Comparison of ENCODE assay signal across 7 cellular contexts in the genomic region with DNA sequence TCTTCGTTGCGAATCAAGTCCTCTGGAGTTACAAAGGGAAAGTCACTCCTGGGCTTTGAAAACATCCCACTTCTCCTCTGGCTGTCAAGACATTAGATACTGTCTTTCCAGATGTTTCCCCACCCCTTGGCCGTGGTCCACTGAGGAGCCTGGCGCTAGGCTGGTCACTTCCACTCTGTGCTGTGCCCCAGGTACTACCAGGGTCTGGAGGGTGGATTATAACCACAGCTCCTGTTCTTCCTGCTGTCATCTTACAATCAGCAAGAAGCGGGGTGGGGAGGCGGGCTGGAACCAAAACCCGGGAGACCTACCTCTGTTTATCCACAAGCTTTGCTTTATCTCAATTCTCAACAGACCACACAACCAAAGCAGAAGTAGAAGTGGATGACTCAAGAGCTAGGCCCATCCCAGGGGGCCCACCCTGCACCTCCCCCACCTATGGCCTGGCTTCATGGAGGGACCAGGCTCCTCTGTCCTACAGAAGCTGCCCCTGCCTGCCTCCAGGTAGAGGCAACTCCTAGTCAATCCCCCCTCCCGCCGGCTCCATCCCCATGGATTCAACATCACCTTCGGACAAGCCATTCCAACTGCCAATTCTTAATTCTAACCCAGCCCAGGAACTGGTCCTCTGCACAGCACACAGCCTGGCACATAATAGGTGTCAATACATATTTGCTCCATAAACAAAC. TPM values are rescaled to one million over a fixed set of nuclear protein-coding genes. Genes with fewer than 3 reads are reported as not detected.
DNase-seq lines count a peak whose midpoint lies in the region; ATAC-seq and TF ChIP-seq lines count a peak whose summit lies in the region.

No MANE protein-coding gene starts in this region.

- no peak overlapping the region for H3K4me3 ChIP-seq in SJSA1
- peak overlapping the region in 1 of 4 donors; percentile 21 for H3K4me3 ChIP-seq in esophagus muscularis mucosa

- H3K36me3 ChIP-seq in SJSA1 (peaks cover 66% of the 10 kb centered on the region), esophagus muscularis mucosa (peaks cover 0 to 5% (median 0%) of the 10 kb centered on the region in 4 donors)

- peaks cover 33 to 72% of the 10 kb centered on the region in 2 donors for H3K36me3 Mint-ChIP-seq in stimulated activated naive B cell treated with anti-CD40 and anti-IgM and Interleukin-4, amounts not matched to agents 10 μg/mL and 1 μg/mL and 100 μg/mL, for 72 hours

- no peak for TF ChIP-seq EP300 in esophagus muscularis mucosa (IDR thresholded peaks at IDR 0.05)

- intact Hi-C loops in esophagus muscularis mucosa (cut with DNase I): no loop called here

- H3K27ac ChIP-seq in SJSA1 (peak overlapping the region; percentile 18), esophagus muscularis mucosa (replicated peaks in 1 of 4) (peak overlapping the region; percentile 83 to 97 (median 88))

- peaks cover 76 to 97% of the 10 kb centered on the region in 2 donors for H3K4me1 Mint-ChIP-seq in stimulated activated naive B cell treated with anti-CD40 and anti-IgM and Interleukin-4, amounts not matched to agents 10 μg/mL and 1 μg/mL and 100 μg/mL, for 72 hours

- DNase-seq in GM20000 (ENCODE audit: low spot score) (peak; percentile 49), SJSA1 (ENCODE audit: low read depth in 1 of 2, low spot score in 2 of 2) (peak; percentile 92), esophagus muscularis mucosa (ENCODE audit: extremely low spot score) (no peak), AG08396 (ENCODE audit: low spot score) (no peak), nucleus accumbens (lab: John Stamatoyannopoulos, UW) (no peak)
- DNase-seq in stimulated activated naive B cell treated with anti-CD40 and anti-IgM and Interleukin-4, amounts not matched to agents 10 μg/mL and 1 μg/mL and 100 μg/mL, for 72 hours: no peak

- ATAC-seq in stimulated activated naive B cell treated with anti-CD40 and anti-IgM and Interleukin-4, amounts not matched to agents 10 μg/mL and 1 μg/mL and 100 μg/mL, for 72 hours (replicated peaks): peak; percentile 63 to 70
- ATAC-seq in HG03159 (IDR thresholded peaks at IDR 0.05; ENCODE audit: unreplicated experiment): no peak

- 47% methylated on average over 8 of the region's 10 CpGs for WGBS in esophagus muscularis mucosa

- H3K4me3 Mint-ChIP-seq in stimulated activated naive B cell treated with anti-CD40 and anti-IgM and Interleukin-4, amounts not matched to agents 10 μg/mL and 1 μg/mL and 100 μg/mL, for 72 hours: peak overlapping the region; percentile 68 to 70

- TF ChIP-seq POLR2A in esophagus muscularis mucosa (IDR thresholded peaks at IDR 0.05; ENCODE audit: low read depth): no peak

- no peaks in the 10 kb centered on the region for H3K27me3 Mint-ChIP-seq in stimulated activated naive B cell treated with anti-CD40 and anti-IgM and Interleukin-4, amounts not matched to agents 10 μg/mL and 1 μg/mL and 100 μg/mL, for 72 hours

- no peaks in the 10 kb centered on the region for H3K9me3 ChIP-seq in SJSA1 (replicated peaks)
- H3K9me3 ChIP-seq in esophagus muscularis mucosa: no peaks in the 10 kb centered on the region

- TF ChIP-seq CTCF in GM20000 (IDR thresholded peaks at IDR 0.05; ENCODE audit: extremely low read depth, missing control alignments) (no peak), esophagus muscularis mucosa (IDR thresholded peaks at IDR 0.05) (no peak)

- H3K9me3 Mint-ChIP-seq in stimulated activated naive B cell treated with anti-CD40 and anti-IgM and Interleukin-4, amounts not matched to agents 10 μg/mL and 1 μg/mL and 100 μg/mL, for 72 hours: no peaks in the 10 kb centered on the region

- H3K27me3 ChIP-seq in SJSA1 (replicated peaks) (no peaks in the 10 kb centered on the region), esophagus muscularis mucosa (no peaks in the 10 kb centered on the region)

- peaks cover 97% of the 10 kb centered on the region for H3K4me1 ChIP-seq in SJSA1 (replicated peaks)
- H3K4me1 ChIP-seq in esophagus muscularis mucosa: peaks cover 100% of the 10 kb centered on the region in 4 donors

- H3K27ac Mint-ChIP-seq in stimulated activated naive B cell treated with anti-CD40 and anti-IgM and Interleukin-4, amounts not matched to agents 10 μg/mL and 1 μg/mL and 100 μg/mL, for 72 hours: peak overlapping the region; percentile 95

RNA-seq across cellular contexts. Expression of a gene that starts 17.8 kb away (rescaled TPM):
- total RNA-seq in SJSA1 (2014; rRNA removed; shearing (Covaris generic)): 52.2 and 64.5 TPM in 2 replicates
- total RNA-seq in esophagus muscularis mucosa: 10 to 100 TPM; 22.5 to 54.9 (median 40.0) TPM

Comparison
In these comparisons a context has a peak if more than half of its experiments do, and no peak if none do; other contexts are left out.
1. DNase-seq: peak in GM20000 (single experiment) and SJSA1 (2 of 2); none in esophagus muscularis mucosa (single experiment), stimulated activated naive B cell treated with anti-CD40 and anti-IgM and Interleukin-4, amounts not matched to agents 10 μg/mL and 1 μg/mL and 100 μg/mL, for 72 hours (single experiment), AG08396 (single experiment) and nucleus accumbens (0 of 56).